Comparison of ENCODE assay signal across 13 cellular contexts in genomic region chr14:69077841-69078240, GRCh38.
DNase-seq lines count a peak whose midpoint lies in the region; ATAC-seq and TF ChIP-seq lines count a peak whose summit lies in the region.
"Had no signal": no experiment of that assay in that cellular context is flagged by ENCODE, and none has a peak within 500 bp of the region (broad histone marks: within the 10 kb centered on the region; RNA-seq: fewer than 3 reads in every experiment).

No MANE protein-coding gene starts in this region.

- POLR2A ChIA-PET in A673 (lab: Charles Lee; ENCODE audit: low non-redundant PET), result no interaction called here

- ATAC-seq in GM18873 (IDR thresholded peaks at IDR 0.05; ENCODE audit: low FRiP score, unreplicated experiment) (no peak), HG03196 (IDR thresholded peaks at IDR 0.05; ENCODE audit: unreplicated experiment) (no peak)

- peak; percentile 28 for DNase-seq in A673 (ENCODE audit: low spot score)
- DNase-seq in M059J (ENCODE audit: low read depth), result peak; percentile 93
- DNase-seq in endodermal cell, result no peak
- DNase-seq in SIG-M5 (lab: John Stamatoyannopoulos, UW), result no peak
- DNase-seq in putamen (ENCODE audit: low spot score), result no peak
- DNase-seq: effector memory CD4-positive, alpha-beta T cell; left ventricle myocardium inferior; NCI-H2029; substantia nigra had no signal

- intact Hi-C loops in A673 (cut with micrococcal nuclease; ENCODE audit: unreplicated experiment), result no loop called here

- no TSS peak for BruUV-seq in A673 (replicated peaks; lab: Mats Ljungman, UMichigan)

- H3K36me3 Mint-ChIP-seq in endodermal cell (ENCODE audit: low read depth), result peaks cover 51% of the 10 kb centered on the region

- H3K27ac Mint-ChIP-seq in endodermal cell, result peak overlapping the region; percentile 80

- TF ChIP-seq CTCF in A673 (conservative IDR thresholded peaks at IDR 0.05; ENCODE audit: low read depth, low read length), result no peak
- TF ChIP-seq CTCF in endodermal cell (conservative IDR thresholded peaks at IDR 0.05), result no peak

- H3K27me3 ChIP-seq in A673 (replicated peaks; ENCODE audit: insufficient read depth, low read depth, low read length, poor library complexity) (no peaks in the 10 kb centered on the region), endodermal cell (ENCODE audit: control insufficient read depth, insufficient read depth, low read length, poor library complexity, severe bottlenecking) (no peaks in the 10 kb centered on the region), muscle layer of duodenum (ENCODE audit: low read depth, low read length) (no peaks in the 10 kb centered on the region)

- peaks cover 44% of the 10 kb centered on the region for H3K4me1 Mint-ChIP-seq in endodermal cell

- H3K9me3 ChIP-seq in A673 (ENCODE audit: low read depth, low read length, poor library complexity, severe bottlenecking) (no peaks in the 10 kb centered on the region), endodermal cell (ENCODE audit: control insufficient read depth, low read length) (no peaks in the 10 kb centered on the region), muscle layer of duodenum (ENCODE audit: control insufficient read depth in 1 of 2, low read length in 2 of 2) (no peaks in the 10 kb centered on the region)
- H3K9me3 ChIP-seq: left ventricle myocardium inferior had no signal

- CTCF ChIA-PET in A673 (lab: Charles Lee), result no interaction called here

- H3K4me1 ChIP-seq in A673 (ENCODE audit: insufficient read depth, low read length, poor library complexity, severe bottlenecking), result peaks cover 5% of the 10 kb centered on the region
- peaks cover 3% of the 10 kb centered on the region for H3K4me1 ChIP-seq in endodermal cell (ENCODE audit: control insufficient read depth, insufficient read depth, low read length)
- H3K4me1 ChIP-seq in muscle layer of duodenum (ENCODE audit: control insufficient read depth in 1 of 2, insufficient read depth in 2 of 2, low read length in 2 of 2), result peaks cover 0 to 5% of the 10 kb centered on the region in 2 donors

- H3K4me3 ChIP-seq in A673 (ENCODE audit: low read depth, low read length, poor library complexity, severe bottlenecking), result no peak overlapping the region
- H3K4me3 ChIP-seq in endodermal cell (ENCODE audit: low read length), result no peak overlapping the region
- no peak overlapping the region for H3K4me3 ChIP-seq in muscle layer of duodenum (ENCODE audit: low read depth in 1 of 2, low read length in 2 of 2)
- H3K4me3 ChIP-seq: left ventricle myocardium inferior had no signal

- H3K27me3 Mint-ChIP-seq in endodermal cell (ENCODE audit: insufficient read depth), result no peaks in the 10 kb centered on the region

- no peaks in the 10 kb centered on the region for H3K9me3 Mint-ChIP-seq in endodermal cell

- no peak overlapping the region for H3K4me3 Mint-ChIP-seq in endodermal cell

- H3K9ac ChIP-seq in endodermal cell (ENCODE audit: extremely low read depth, low read length, poor library complexity, severe bottlenecking), result no peak overlapping the region

- H3K36me3 ChIP-seq in A673 (ENCODE audit: insufficient read depth, low read length, poor library complexity, severe bottlenecking) (no peaks in the 10 kb centered on the region), endodermal cell (ENCODE audit: control insufficient read depth, insufficient read depth, low read length) (peaks cover 71% of the 10 kb centered on the region), muscle layer of duodenum (ENCODE audit: control insufficient read depth in 1 of 2, insufficient read depth in 2 of 2, low read length in 2 of 2) (peaks cover 14 to 26% of the 10 kb centered on the region in 2 donors)

- H3K27ac ChIP-seq in A673 (ENCODE audit: low read depth, low read length, poor library complexity, severe bottlenecking) (peak overlapping the region; percentile 43), endodermal cell (ENCODE audit: low read depth, low read length) (no peak overlapping the region), muscle layer of duodenum (ENCODE audit: low read length) (peak overlapping the region; percentile 88)
- H3K27ac ChIP-seq: HL-60, left ventricle myocardium inferior had no signal

Comparison
In these comparisons a context has a peak if more than half of its experiments do, and no peak if none do; other contexts are left out.
1. DNase-seq: peak in A673 (single experiment) and M059J (single experiment); none in endodermal cell (single experiment), SIG-M5 (single experiment) and putamen (single experiment).